25 cellular contexts compared by ENCODE assay signal in the genomic region with DNA sequence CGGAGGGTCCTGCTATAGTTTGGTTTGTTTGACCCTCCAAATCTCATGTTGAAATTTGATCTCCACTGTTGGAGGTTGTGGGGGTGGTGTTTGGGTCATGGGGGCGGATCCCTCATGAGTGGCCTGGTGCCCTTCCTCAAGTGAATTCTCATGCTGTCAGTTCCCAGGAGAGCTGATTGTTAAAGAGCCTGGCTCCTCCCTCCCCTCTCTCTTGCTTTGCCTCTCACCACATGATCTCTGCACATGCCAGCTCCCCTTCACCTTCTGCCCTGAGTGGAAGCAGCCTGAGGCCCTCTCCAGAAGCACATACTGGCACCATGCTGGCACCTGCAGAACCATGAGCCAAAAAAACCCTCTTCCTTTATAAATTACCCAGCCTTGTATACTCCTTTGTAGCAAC. TPM values are rescaled to one million over a fixed set of nuclear protein-coding genes. Genes with fewer than 3 reads are reported as not detected.
DNase-seq lines count a peak whose midpoint lies in the region; ATAC-seq and TF ChIP-seq lines count a peak whose summit lies in the region.
"Had no signal": no experiment of that assay in that cellular context is flagged by ENCODE, and none has a peak within 500 bp of the region (broad histone marks: within the 10 kb centered on the region; RNA-seq: fewer than 3 reads in every experiment).

No MANE protein-coding gene starts in this region.

- no peak for TF ChIP-seq EP300 in tibial nerve (IDR thresholded peaks at IDR 0.05)

- intact Hi-C loops in CD8-positive, alpha-beta T cell (cut with DNase I, micrococcal nuclease): no loop called here

- no peak for DNase-seq in CD8-positive, alpha-beta T cell
- peak; percentile 45 for DNase-seq in OCI-M1 (lab: John Stamatoyannopoulos, UW)
- DNase-seq in cardiac muscle cell (ENCODE audit: low read depth in 1 of 2, low spot score in 1 of 2): peak in 1 of 2 donors; percentile 80
- DNase-seq in dedifferentiated amniotic fluid mesenchymal stem cell (ENCODE audit: extremely low spot score): no peak
- no peak for DNase-seq in tibial nerve (ENCODE audit: low spot score in 2 of 2)
- no peak for DNase-seq in WERI-Rb-1
- DNase-seq: activated CD4-positive, alpha-beta memory T cell treated with anti-CD3 and anti-CD28 coated beads, Interleukin-2, amount 10 ng/mL, durations not matched to agents 7 days and 5 days; activated CD8-positive, alpha-beta memory T cell treated with anti-CD3 and anti-CD28 coated beads, Interleukin-2, amount 50 U/mL, for 48 hours; activated naive CD4-positive, alpha-beta T cell treated with anti-CD3 and anti-CD28 coated beads, Interleukin-2, amount 10 ng/mL, durations not matched to agents 7 days and 5 days; Caco-2; DMS79; effector CD4-positive, alpha-beta T cell; HFFc6; kidney glomerular epithelial cell; mammary epithelial cell; NCI-H1092 treated with DMSO at 0.1 percent for 48 hours; NCI-H187 treated with DMSO at 0.1 percent for 48 hours; NCI-H2227 treated with DMSO at 0.1 percent for 48 hours; nucleus accumbens; stimulated activated naive CD8-positive, alpha-beta T cell treated with anti-CD3 and anti-CD28 coated beads, Interleukin-15, Interleukin-2, amounts not matched to agents 100 U/mL and 50 U/mL, for 24 hours; T-cell had no signal

- CTCF ChIA-PET in CD8-positive, alpha-beta T cell (lab: Charles Lee): no interaction called here

- peaks cover 3% of the 10 kb centered on the region for H3K36me3 Mint-ChIP-seq in CD8-positive, alpha-beta T cell
- peaks cover 4% of the 10 kb centered on the region for H3K36me3 Mint-ChIP-seq in nephron (ENCODE audit: low read depth)

- POLR2A ChIA-PET in CD8-positive, alpha-beta T cell (lab: Charles Lee): no interaction called here

- no peak overlapping the region for H3K4me3 ChIP-seq in CD8-positive, alpha-beta T cell (ENCODE audit: low read depth, low read length)
- H3K4me3 ChIP-seq in cardiac muscle cell (no peak overlapping the region), tibial nerve (no peak overlapping the region), WERI-Rb-1 (ENCODE audit: low read depth, low read length) (no peak overlapping the region)
- H3K4me3 ChIP-seq: prostate gland, SJSA1 had no signal

- 78 to 82% methylated on average over 2 of the region's 2 CpGs for WGBS in tibial nerve, 2 donors

- H3K9me3 Mint-ChIP-seq in CD8-positive, alpha-beta T cell: no peaks in the 10 kb centered on the region
- H3K9me3 Mint-ChIP-seq in nephron: no peaks in the 10 kb centered on the region
- H3K9me3 Mint-ChIP-seq: activated CD4-positive, alpha-beta memory T cell treated with anti-CD3 and anti-CD28 coated beads, Interleukin-2, amount 10 ng/mL, durations not matched to agents 7 days and 5 days; activated naive CD4-positive, alpha-beta T cell treated with anti-CD3 and anti-CD28 coated beads, Interleukin-2, amount 10 ng/mL, durations not matched to agents 7 days and 5 days; HFFc6; T-cell had no signal

- no peak for ATAC-seq in CD8-positive, alpha-beta T cell
- ATAC-seq: activated CD4-positive, CD25-positive, alpha-beta regulatory T cell treated with anti-CD3 and anti-CD28 coated beads, Interleukin-2, amount 50 U/mL, for 24 hours; stimulated activated naive CD8-positive, alpha-beta T cell treated with anti-CD3 and anti-CD28 coated beads, Interleukin-15, Interleukin-2, amounts not matched to agents 100 U/mL and 50 U/mL, for 24 hours; T-cell had no signal

- H3K27me3 ChIP-seq in CD8-positive, alpha-beta T cell (ENCODE audit: insufficient read depth, low read length): peaks cover 3% of the 10 kb centered on the region
- no peaks in the 10 kb centered on the region for H3K27me3 ChIP-seq in cardiac muscle cell
- peaks cover 0 to 4% of the 10 kb centered on the region in 2 donors for H3K27me3 ChIP-seq in tibial nerve
- no peaks in the 10 kb centered on the region for H3K27me3 ChIP-seq in WERI-Rb-1 (ENCODE audit: insufficient read depth, low read depth, severe bottlenecking)

- H3K4me1 ChIP-seq in CD8-positive, alpha-beta T cell (ENCODE audit: insufficient read depth, low read length): no peaks in the 10 kb centered on the region
- H3K4me1 ChIP-seq in cardiac muscle cell (ENCODE audit: low read depth) (peaks cover 48% of the 10 kb centered on the region), tibial nerve (peaks cover 0 to 36% (median 7%) of the 10 kb centered on the region in 4 donors)
- H3K4me1 ChIP-seq: Caco-2, prostate gland, SJSA1 had no signal

- peaks cover 10% of the 10 kb centered on the region for H3K27me3 Mint-ChIP-seq in CD8-positive, alpha-beta T cell (ENCODE audit: low read depth)
- H3K27me3 Mint-ChIP-seq in nephron (ENCODE audit: low read depth): peaks cover 8% of the 10 kb centered on the region

- no peaks in the 10 kb centered on the region for H3K36me3 ChIP-seq in CD8-positive, alpha-beta T cell (ENCODE audit: insufficient read depth, low read length)
- H3K36me3 ChIP-seq in cardiac muscle cell (no peaks in the 10 kb centered on the region), tibial nerve (no peaks in the 10 kb centered on the region), WERI-Rb-1 (no peaks in the 10 kb centered on the region; the same call in 1 of the 2 replicates)
- H3K36me3 ChIP-seq: prostate gland, SJSA1 had no signal

- no peaks in the 10 kb centered on the region for H3K9me3 ChIP-seq in CD8-positive, alpha-beta T cell (ENCODE audit: low read length)
- H3K9me3 ChIP-seq in cardiac muscle cell (ENCODE audit: low read depth) (no peaks in the 10 kb centered on the region), tibial nerve (no peaks in the 10 kb centered on the region), WERI-Rb-1 (ENCODE audit: severe bottlenecking) (no peaks in the 10 kb centered on the region)
- H3K9me3 ChIP-seq: Caco-2, prostate gland, SJSA1 had no signal

- H3K27ac Mint-ChIP-seq in CD8-positive, alpha-beta T cell: peak overlapping the region; percentile 69
- H3K27ac Mint-ChIP-seq in nephron: peak overlapping the region in 2 of 3 experiments; percentile 38 to 62
- H3K27ac Mint-ChIP-seq: activated CD4-positive, alpha-beta memory T cell treated with anti-CD3 and anti-CD28 coated beads, Interleukin-2, amount 10 ng/mL, durations not matched to agents 7 days and 5 days; activated naive CD4-positive, alpha-beta T cell treated with anti-CD3 and anti-CD28 coated beads, Interleukin-2, amount 10 ng/mL, durations not matched to agents 7 days and 5 days; HFFc6 had no signal

- no peak overlapping the region for H3K4me3 Mint-ChIP-seq in CD8-positive, alpha-beta T cell
- no peak overlapping the region for H3K4me3 Mint-ChIP-seq in nephron
- H3K4me3 Mint-ChIP-seq: activated CD4-positive, alpha-beta memory T cell treated with anti-CD3 and anti-CD28 coated beads, Interleukin-2, amount 10 ng/mL, durations not matched to agents 7 days and 5 days; activated naive CD4-positive, alpha-beta T cell treated with anti-CD3 and anti-CD28 coated beads, Interleukin-2, amount 10 ng/mL, durations not matched to agents 7 days and 5 days; HFFc6; T-cell had no signal

- H3K4me1 Mint-ChIP-seq in CD8-positive, alpha-beta T cell (ENCODE audit: low read depth): peaks cover 17% of the 10 kb centered on the region
- H3K4me1 Mint-ChIP-seq in nephron: peaks cover 79% of the 10 kb centered on the region

- no peak overlapping the region for H3K27ac ChIP-seq in CD8-positive, alpha-beta T cell (ENCODE audit: low read depth, low read length)
- H3K27ac ChIP-seq in cardiac muscle cell (peak overlapping the region; percentile 90), tibial nerve (no peak overlapping the region), WERI-Rb-1 (no peak overlapping the region)
- H3K27ac ChIP-seq: prostate gland, SJSA1 had no signal

- TF ChIP-seq CTCF in CD8-positive, alpha-beta T cell (IDR thresholded peaks at IDR 0.05): no peak
- TF ChIP-seq CTCF in cardiac muscle cell (IDR thresholded peaks at IDR 0.05; ENCODE audit: low read depth, low read length) (no peak), nephron (IDR thresholded peaks at IDR 0.05; ENCODE audit: unreplicated experiment in 3 of 3) (no peak), tibial nerve (IDR thresholded peaks at IDR 0.05) (no peak), WERI-Rb-1 (IDR thresholded peaks at IDR 0.05; ENCODE audit: low read depth, low read length) (no peak)

- TF ChIP-seq POLR2A in tibial nerve (IDR thresholded peaks at IDR 0.05): no peak

RNA-seq across cellular contexts. Expression of a gene that starts 7.1 kb away (rescaled TPM):
- 1 to 10 TPM; 6.1 to 6.3 TPM for total RNA-seq in CD8-positive, alpha-beta T cell
- total RNA-seq in cardiac muscle cell (48.1 and 68.6 TPM in 2 replicates), tibial nerve (10 to 100 TPM in 1 of 4 donors, 1 to 10 TPM in 3; 6.7 to 13.1 (median 7.9) TPM)
- polyA plus RNA-seq in cardiac muscle cell: 82.8 and 122 TPM in 2 replicates
- total RNA-seq: mammary epithelial cell had no signal
